1 cellular context compared by ENCODE assay signal in genomic region chr6:44002071-44002590, GRCh38.
TF ChIP-seq lines count a peak whose summit lies in the region.

No MANE protein-coding gene starts in this region.

TF ChIP-seq in GM23338, 12 proteins besides CTCF, POLR2A, EP300 and RAD21 (continued from another document):
- TF ChIP-seq ZNF462 (CRISPR knock-in tag; IDR thresholded peaks at IDR 0.05) (no peak), NANOG (IDR thresholded peaks at IDR 0.05; ENCODE audit: borderline replicate concordance) (0 out of 2 replicates have a peak, but pooled peaks have one; percentile 12), ETS1 (IDR thresholded peaks at IDR 0.05) (no peak)
